ENCODE assay signal across 8 cellular contexts in the genomic region with DNA sequence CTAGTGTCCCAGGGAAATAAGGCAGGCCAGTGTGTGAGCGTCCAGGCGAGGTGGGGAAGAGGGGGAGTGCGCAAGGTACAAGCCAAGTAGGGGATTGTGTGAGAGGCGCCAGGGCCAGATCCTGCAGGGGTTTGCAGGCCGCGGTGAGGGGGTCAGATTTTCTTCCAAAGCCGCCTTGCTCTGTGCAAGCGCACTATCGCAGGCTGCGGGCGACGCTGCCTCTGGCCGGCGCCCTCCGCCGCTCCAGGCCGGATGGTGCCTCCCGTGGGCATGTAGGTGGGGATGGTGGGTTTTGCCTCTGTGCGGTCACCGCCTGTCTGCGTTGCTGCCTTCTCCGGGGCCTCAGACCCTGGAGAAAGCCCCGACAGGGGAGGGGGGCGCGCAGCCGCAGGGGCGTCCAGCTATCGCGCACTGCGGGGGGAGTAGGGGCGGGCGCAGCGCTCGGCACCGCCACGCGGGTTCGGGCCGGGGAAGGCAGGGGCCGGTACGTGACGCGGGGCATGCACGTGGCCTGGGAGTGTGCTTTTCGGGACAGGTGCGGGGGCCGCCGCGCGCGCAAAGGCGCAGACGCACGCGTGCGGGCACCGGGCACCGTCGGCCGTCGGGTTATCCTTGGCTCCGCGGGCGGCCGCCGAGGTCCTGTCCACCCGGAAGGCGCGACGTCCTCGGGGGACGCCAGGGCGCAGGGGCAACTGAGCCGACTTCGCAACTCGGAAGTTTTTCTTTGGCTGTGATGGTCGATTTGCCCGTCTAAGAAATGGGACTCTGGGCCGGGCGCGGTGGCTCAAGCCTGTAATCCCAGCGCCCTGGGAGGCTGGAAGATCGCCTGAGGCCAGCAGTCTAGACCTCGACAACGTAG. TPM values are rescaled to one million over a fixed set of nuclear protein-coding genes. Genes with fewer than 3 reads are reported as not detected.
A peak's percentile ranks its signal among the peaks of the same experiment; 100 is the strongest.
DNase-seq lines count a peak whose midpoint lies in the region; ATAC-seq, FAIRE-seq and TF ChIP-seq lines count a peak whose summit lies in the region.

No MANE protein-coding gene starts in this region.

- H3K23ac ChIP-seq in H1 (ENCODE audit: insufficient read length) = no peak overlapping the region

- H3K9me3 ChIP-seq in AG04450 (ENCODE audit: control insufficient read depth, insufficient read depth, low read length) (no peaks in the 10 kb centered on the region; the same call in 1 of the 2 replicates), H1 (ENCODE audit: insufficient read depth in 2 of 2, low read depth in 1 of 2, low read length in 1 of 2) (no peaks in the 10 kb centered on the region)

- H4K91ac ChIP-seq in H1 (replicated peaks; ENCODE audit: insufficient read length, low read length) = peak overlapping the region; percentile 90

- TF ChIP-seq CTCF in AG04450 (IDR thresholded peaks at IDR 0.05; ENCODE audit: low read depth, low read length) = no peak
- TF ChIP-seq CTCF in H1 (IDR thresholded peaks at IDR 0.05; ENCODE audit: control extremely low read depth in 1 of 3, insufficient read depth in 1 of 3, low read depth in 1 of 3, low read length in 3 of 3) = no peak

- peaks cover 30 to 34% of the 10 kb centered on the region in 2 experiments for H3K79me2 ChIP-seq in H1 (ENCODE audit: control insufficient read depth in 1 of 2, insufficient read depth in 2 of 2, low read length in 2 of 2)

- H3K79me1 ChIP-seq in H1 (ENCODE audit: low read depth, low read length) = no peaks in the 10 kb centered on the region; the same call in 1 of the 2 replicates

- peaks cover 25 to 26% (median 26%) of the 10 kb centered on the region in 3 donors for H3K4me1 Mint-ChIP-seq in IgD-negative memory B cell
- H3K4me1 Mint-ChIP-seq in activated CD8-positive, alpha-beta T cell treated with anti-CD3 and anti-CD28 coated beads, Interleukin-2, amount 10 ng/mL, durations not matched to agents 7 days and 5 days (ENCODE audit: low read depth) = peaks cover 16% of the 10 kb centered on the region
- peaks cover 29% of the 10 kb centered on the region for H3K4me1 Mint-ChIP-seq in stimulated activated naive CD8-positive, alpha-beta T cell treated with anti-CD3 and anti-CD28 coated beads, Interleukin-15, Interleukin-2, amounts not matched to agents 100 ng/mL and 50 ng/mL, for 24 hours (ENCODE audit: low read depth)

- H3K9me3 Mint-ChIP-seq in IgD-negative memory B cell = no peaks in the 10 kb centered on the region
- no peaks in the 10 kb centered on the region for H3K9me3 Mint-ChIP-seq in activated CD8-positive, alpha-beta T cell treated with anti-CD3 and anti-CD28 coated beads, Interleukin-2, amount 10 ng/mL, durations not matched to agents 7 days and 5 days (ENCODE audit: insufficient read depth)
- H3K9me3 Mint-ChIP-seq in stimulated activated naive CD8-positive, alpha-beta T cell treated with anti-CD3 and anti-CD28 coated beads, Interleukin-15, Interleukin-2, amounts not matched to agents 100 ng/mL and 50 ng/mL, for 24 hours = no peaks in the 10 kb centered on the region

- 3% methylated on average over 46 of the region's 85 CpGs; no CpG with 5 or more reads in 1 of the 2 experiments for WGBS in H1 (ENCODE audit: extremely low coverage in 1 of 2, insufficient coverage in 1 of 2, insufficient read length in 1 of 2, insufficient replicate concordance in 2 of 2, low coverage in 1 of 2, low lambda C conversion rate in 2 of 2, missing lambda C conversion rate in 1 of 2), 2 experiments

- no peak for DNase-seq in AG04450 (ENCODE audit: low read depth, low spot score)
- DNase-seq in activated CD8-positive, alpha-beta T cell treated with anti-CD3 and anti-CD28 coated beads, Interleukin-2, amount 10 ng/mL, durations not matched to agents 7 days and 5 days = peak; percentile 61
- DNase-seq in H1 (ENCODE audit: low read depth in 1 of 2, low spot score in 2 of 2) = peak in 1 of 2 experiments; percentile 71
- DNase-seq in midbrain (lab: John Stamatoyannopoulos, UW) = peak; percentile 20
- no peak for DNase-seq in NCI-H446 treated with DMSO at 0.1 percent for 48 hours (lab: John Stamatoyannopoulos, UW)
- no peak for DNase-seq in G401 (ENCODE audit: low spot score)

- peak overlapping the region; percentile 69 for H3K4me3 ChIP-seq in AG04450 (ENCODE audit: low read depth, low read length)
- peak overlapping the region; percentile 53 to 71 (median 60) for H3K4me3 ChIP-seq in H1 (ENCODE audit: extremely low read depth in 1 of 4, insufficient read depth in 2 of 4, low read depth in 3 of 4, low read length in 4 of 4)

- peak overlapping the region; percentile 23; the same call in 1 of the 2 replicates for H2BK12ac ChIP-seq in H1 (ENCODE audit: low read depth, low read length)

- TF ChIP-seq RAD21 in H1 (IDR thresholded peaks at IDR 0.05 in 1 of 2, conservative IDR thresholded peaks at IDR 0.05 in 1 of 2; ENCODE audit: low read depth in 2 of 2, low read length in 2 of 2) = no peak

- peak overlapping the region; percentile 87 for H4K5ac ChIP-seq in H1 (ENCODE audit: insufficient read length, low read depth, low read length)

- peak overlapping the region; percentile 89 for H3K56ac ChIP-seq in H1 (replicated peaks; ENCODE audit: insufficient read length, low read depth, low read length)

- H4K8ac ChIP-seq in H1 (ENCODE audit: extremely low read depth, insufficient read depth, low read length) = peak overlapping the region; percentile 91

- FAIRE-seq in H1 (lab: Jason Lieb, UNC) = no peak

- H3K36me3 ChIP-seq in H1 (ENCODE audit: control insufficient read depth in 2 of 4, insufficient read depth in 4 of 4, low read length in 3 of 4) = peaks cover 0 to 22% (median 2%) of the 10 kb centered on the region in 4 experiments; a peak in 2 of 8 replicates

- POLR2A ChIA-PET in AG04450 (lab: Yijun Ruan, JAX) = interaction anchor here (0.7 to 2.5 kb wide), 20 partner anchors 10 to 222 kb away, joined by 3 to 36 read pairs (median 7); partner anchors contain the start of gene CARHSP1
- POLR2A ChIA-PET in activated CD8-positive, alpha-beta T cell treated with anti-CD3 and anti-CD28 coated beads, Interleukin-2, amount 10 ng/mL, durations not matched to agents 7 days and 5 days (lab: Charles Lee) = interaction anchor here (0.8 to 3.3 kb wide), 8 partner anchors 11 to 221 kb away, joined by 4 to 68 read pairs (median 4); partner anchors contain the start of gene CARHSP1
- POLR2A ChIA-PET in H1 (lab: Charles Lee; ENCODE audit: partially characterized antibody) = interaction anchor here (0.6 to 5.6 kb wide), 11 partner anchors 12 to 459 kb away, joined by 3 to 72 read pairs (median 6); no protein-coding TSS in a partner anchor

- peak overlapping the region; percentile 80 to 85 for H3K4me2 ChIP-seq in H1 (ENCODE audit: insufficient read depth in 1 of 2, low read depth in 2 of 2, low read length in 2 of 2)

- CTCF ChIA-PET in AG04450 (lab: Charles Lee) (interaction anchor here (1.0 kb wide), 1 partner anchor 57 kb away, joined by 4 read pairs; no protein-coding TSS in a partner anchor), H1 (lab: Charles Lee; ENCODE audit: partially characterized antibody) (interaction anchor here (0.6 to 1.0 kb wide), 3 partner anchors 42 to 219 kb away, joined by 3 to 4 read pairs (median 3); no protein-coding TSS in a partner anchor)
- CTCF ChIA-PET in activated CD8-positive, alpha-beta T cell treated with anti-CD3 and anti-CD28 coated beads, Interleukin-2, amount 10 ng/mL, durations not matched to agents 7 days and 5 days (lab: Charles Lee) = interaction anchor here (1.0 to 2.4 kb wide), 4 partner anchors 12 to 222 kb away, joined by 4 to 8 read pairs (median 4); partner anchors contain the start of gene CARHSP1

- H2BK20ac ChIP-seq in H1 (ENCODE audit: low read length) = no peak overlapping the region

- peaks cover 11% of the 10 kb centered on the region in 2 experiments for H4K20me1 ChIP-seq in H1 (replicated peaks in 1 of 2; ENCODE audit: control insufficient read depth in 1 of 2, insufficient read depth in 2 of 2, low read length in 2 of 2)

- H2BK5ac ChIP-seq in H1 (ENCODE audit: low read depth, low read length) = peak overlapping the region; percentile 90

- H2BK120ac ChIP-seq in H1 (replicated peaks; ENCODE audit: low read depth, low read length) = peak overlapping the region; percentile 13

- H2AFZ ChIP-seq in H1 (ENCODE audit: low read length) = peak overlapping the region; percentile 96

- H3K27me3 ChIP-seq in AG04450 (ENCODE audit: control insufficient read depth, insufficient read depth, low read length) (no peaks in the 10 kb centered on the region), H1 (replicated peaks in 1 of 4; ENCODE audit: control insufficient read depth in 3 of 4, extremely low read depth in 1 of 4, insufficient read depth in 3 of 4, low read length in 3 of 4) (no peaks in the 10 kb centered on the region)

- peak overlapping the region; percentile 66 for H3K4ac ChIP-seq in H1 (replicated peaks; ENCODE audit: insufficient read length, low read depth, low read length)

- H3K27ac ChIP-seq in AG04450 (ENCODE audit: low read depth, low read length) (peak overlapping the region; percentile 65), H1 (ENCODE audit: low read depth, low read length) (peak overlapping the region; percentile 39; the same call in 1 of the 2 replicates)

- H3K4me3 Mint-ChIP-seq in IgD-negative memory B cell = peak overlapping the region; percentile 63 to 96 (median 88)
- H3K4me3 Mint-ChIP-seq in activated CD8-positive, alpha-beta T cell treated with anti-CD3 and anti-CD28 coated beads, Interleukin-2, amount 10 ng/mL, durations not matched to agents 7 days and 5 days = peak overlapping the region; percentile 83
- H3K4me3 Mint-ChIP-seq in stimulated activated naive CD8-positive, alpha-beta T cell treated with anti-CD3 and anti-CD28 coated beads, Interleukin-15, Interleukin-2, amounts not matched to agents 100 ng/mL and 50 ng/mL, for 24 hours = peak overlapping the region; percentile 82

- TF ChIP-seq POLR2A in H1 (IDR thresholded peaks at IDR 0.05; ENCODE audit: control extremely low read depth in 1 of 2, low read depth in 2 of 2, low read length in 2 of 2) = peak in 1 of 2 experiments; percentile 72; a peak in 1 of 3 replicates

- peaks cover 8% of the 10 kb centered on the region for H3K36me3 Mint-ChIP-seq in IgD-negative memory B cell
- H3K36me3 Mint-ChIP-seq in activated CD8-positive, alpha-beta T cell treated with anti-CD3 and anti-CD28 coated beads, Interleukin-2, amount 10 ng/mL, durations not matched to agents 7 days and 5 days (ENCODE audit: low read depth) = peaks cover 25% of the 10 kb centered on the region
- peaks cover 29% of the 10 kb centered on the region for H3K36me3 Mint-ChIP-seq in stimulated activated naive CD8-positive, alpha-beta T cell treated with anti-CD3 and anti-CD28 coated beads, Interleukin-15, Interleukin-2, amounts not matched to agents 100 ng/mL and 50 ng/mL, for 24 hours (ENCODE audit: low read depth)

- no peak overlapping the region for H2AK5ac ChIP-seq in H1 (ENCODE audit: low read depth, low read length)

- H3K27me3 Mint-ChIP-seq in IgD-negative memory B cell = no peaks in the 10 kb centered on the region
- H3K27me3 Mint-ChIP-seq in activated CD8-positive, alpha-beta T cell treated with anti-CD3 and anti-CD28 coated beads, Interleukin-2, amount 10 ng/mL, durations not matched to agents 7 days and 5 days (ENCODE audit: low read depth) = no peaks in the 10 kb centered on the region
- no peaks in the 10 kb centered on the region for H3K27me3 Mint-ChIP-seq in stimulated activated naive CD8-positive, alpha-beta T cell treated with anti-CD3 and anti-CD28 coated beads, Interleukin-15, Interleukin-2, amounts not matched to agents 100 ng/mL and 50 ng/mL, for 24 hours

- in situ Hi-C loops in G401 (cut with HindIII; ENCODE audit: low sequenced_read_pairs) = no loop called here

- H3K23me2 ChIP-seq in H1 (ENCODE audit: low read depth, low read length) = peaks cover 13% of the 10 kb centered on the region

- no peak for TF ChIP-seq EP300 in H1 (IDR thresholded peaks at IDR 0.05; ENCODE audit: borderline replicate concordance in 1 of 2, low read depth in 2 of 2, low read length in 2 of 2)

- H3K4me1 ChIP-seq in H1 (replicated peaks in 1 of 4; ENCODE audit: control insufficient read depth in 3 of 4, insufficient read depth in 4 of 4, low read length in 3 of 4) = peaks cover 0 to 11% (median 6%) of the 10 kb centered on the region in 4 experiments; a peak in 5 of 7 replicates

- peak overlapping the region; percentile 88; the same call in 1 of the 2 replicates for H3K18ac ChIP-seq in H1 (ENCODE audit: extremely low read depth, low read length)

- H3K9ac ChIP-seq in H1 (replicated peaks in 1 of 4; ENCODE audit: extremely low read depth in 1 of 4, low read depth in 3 of 4, low read length in 3 of 4) = peak overlapping the region; percentile 59 to 75 (median 65); a peak in 6 of 7 replicates

- no peak overlapping the region for H3K14ac ChIP-seq in H1 (ENCODE audit: insufficient read length)

- H3K27ac Mint-ChIP-seq in IgD-negative memory B cell = peak overlapping the region; percentile 84 to 97 (median 88)
- peak overlapping the region; percentile 98 for H3K27ac Mint-ChIP-seq in activated CD8-positive, alpha-beta T cell treated with anti-CD3 and anti-CD28 coated beads, Interleukin-2, amount 10 ng/mL, durations not matched to agents 7 days and 5 days
- peak overlapping the region; percentile 96 for H3K27ac Mint-ChIP-seq in stimulated activated naive CD8-positive, alpha-beta T cell treated with anti-CD3 and anti-CD28 coated beads, Interleukin-15, Interleukin-2, amounts not matched to agents 100 ng/mL and 50 ng/mL, for 24 hours

- peak; percentile 2 for ATAC-seq in activated CD8-positive, alpha-beta T cell treated with anti-CD3 and anti-CD28 coated beads, Interleukin-2, amount 10 ng/mL, durations not matched to agents 7 days and 5 days

- no peak overlapping the region; the same call in 1 of the 2 replicates for H2BK15ac ChIP-seq in H1 (ENCODE audit: low read length)

RNA-seq across cellular contexts. Expression of gene HAPSTR1, which starts 1.1 kb away (rescaled TPM):
- polyA plus RNA-seq in AG04450 (2011; rRNA removed) (38.1 and 40.3 TPM in 2 replicates), IgD-negative memory B cell (20.2 TPM), H1 (2011; rRNA removed) (11.6 and 11.9 TPM in 2 replicates)
- 52.5 and 69.7 TPM in 2 replicates for polyA minus RNA-seq in AG04450 (2011; rRNA and poly(A)+ RNA removed)
- 10 to 100 TPM; 55.8 to 60.4 TPM for total RNA-seq in activated CD8-positive, alpha-beta T cell treated with anti-CD3 and anti-CD28 coated beads, Interleukin-2, amount 10 ng/mL, durations not matched to agents 7 days and 5 days
- total RNA-seq in H1 (2021; fragmentation: NEBNext Ultra II Directional; extraction: Animal tissue kit (Norgen Biotek cat#: 25700)) = 63.1 and 66.1 TPM in 2 replicates
- 16.9 TPM for polyA plus RNA-seq in H1 (2011; cell fraction: cytosol; rRNA removed)
- 9.7 TPM for polyA plus RNA-seq in H1 (2011; cell fraction: nucleus; rRNA removed)
- polyA plus RNA-seq in H1 (2012, experiment 1 of 2) = 14.3 to 21.6 TPM (median 17.4 TPM) in 4 replicates
- 3.4 TPM for polyA plus RNA-seq in H1 (2012, experiment 2 of 2)
- 22.2 TPM for polyA plus RNA-seq in H1 (2013, experiment 1 of 2)
- 21.7 TPM for polyA plus RNA-seq in H1 (2013, experiment 2 of 2)
- 38.0 and 41.9 TPM in 2 replicates for polyA minus RNA-seq in H1 (2011; rRNA and poly(A)+ RNA removed)
- polyA minus RNA-seq in H1 (2011; cell fraction: cytosol; rRNA and poly(A)+ RNA removed) = 29.7 TPM
- 26.0 TPM for polyA minus RNA-seq in H1 (2011; cell fraction: nucleus; rRNA and poly(A)+ RNA removed)
- 36.7 and 56.3 TPM in 2 replicates for total RNA-seq in G401 (2014; rRNA removed; shearing (Covaris generic))

Comparison
In these comparisons a context has a peak if more than half of its experiments do, and no peak if none do; other contexts are left out.
1. DNase-seq: peak in activated CD8-positive, alpha-beta T cell treated with anti-CD3 and anti-CD28 coated beads, Interleukin-2, amount 10 ng/mL, durations not matched to agents 7 days and 5 days (single experiment) and midbrain (single experiment); none in AG04450 (single experiment), NCI-H446 treated with DMSO at 0.1 percent for 48 hours (single experiment) and G401 (single experiment).
2. Peak in every context shown above with its lines, with median percentiles within 50 percentile points of each other: H3K27ac Mint-ChIP-seq and H3K4me3 Mint-ChIP-seq.